In the genomic region with DNA sequence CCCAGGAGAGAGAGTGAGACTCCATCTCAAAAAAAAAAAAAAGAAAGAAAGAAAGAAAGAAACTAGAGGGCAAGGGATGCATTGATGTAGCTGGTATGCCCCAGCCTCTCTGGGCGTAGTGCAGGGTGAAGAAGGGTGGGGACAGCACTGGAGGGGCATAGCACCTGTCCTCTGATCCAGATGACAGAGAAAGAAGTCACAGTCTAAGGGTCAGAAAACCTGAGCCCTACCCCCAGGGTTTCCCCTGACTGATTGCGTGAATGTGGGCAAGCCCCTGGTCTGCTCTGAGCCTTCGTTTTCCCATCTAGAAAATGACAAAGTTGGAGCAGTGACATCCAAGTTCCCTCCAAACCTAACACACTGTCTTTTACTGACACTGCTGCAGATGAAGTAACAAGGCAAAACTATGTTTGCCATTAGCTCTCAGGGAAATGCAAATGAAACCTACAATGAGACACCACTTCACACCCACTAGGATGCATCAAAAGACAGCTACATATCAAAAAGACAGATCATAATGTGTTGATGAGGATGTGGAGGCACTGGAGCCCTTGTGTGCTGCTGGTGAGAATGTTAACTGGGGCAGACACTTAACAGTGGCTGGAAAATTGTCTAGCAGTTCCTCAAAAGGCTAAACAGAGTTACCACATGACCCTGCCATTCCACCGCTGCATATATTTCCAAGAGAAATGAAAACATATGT, we compare ENCODE assay signal across 1 cellular context.
TF ChIP-seq lines count a peak whose summit lies in the region.

No MANE protein-coding gene starts in this region.

TF ChIP-seq in GM12878, 131 proteins besides CTCF, POLR2A, EP300 and RAD21:
- no peak for TF ChIP-seq NBN (IDR thresholded peaks at IDR 0.05)
- TF ChIP-seq RB1 (IDR thresholded peaks at IDR 0.05; ENCODE audit: borderline replicate concordance), result no peak
- no peak for TF ChIP-seq ZBED1 (IDR thresholded peaks at IDR 0.05; ENCODE audit: borderline replicate concordance)
- 0 out of 2 replicates have a peak, but pooled peaks have one; percentile 2 for TF ChIP-seq SPI1 (IDR thresholded peaks at IDR 0.05; ENCODE audit: borderline replicate concordance, insufficient read depth, low read depth, low read length)
- no peak for TF ChIP-seq RUNX3 (IDR thresholded peaks at IDR 0.05; ENCODE audit: low read length)
TF ChIP-seq in GM12878: peak in this region for 1.
